ENCODE assay signal across 8 cellular contexts in the genomic region with DNA sequence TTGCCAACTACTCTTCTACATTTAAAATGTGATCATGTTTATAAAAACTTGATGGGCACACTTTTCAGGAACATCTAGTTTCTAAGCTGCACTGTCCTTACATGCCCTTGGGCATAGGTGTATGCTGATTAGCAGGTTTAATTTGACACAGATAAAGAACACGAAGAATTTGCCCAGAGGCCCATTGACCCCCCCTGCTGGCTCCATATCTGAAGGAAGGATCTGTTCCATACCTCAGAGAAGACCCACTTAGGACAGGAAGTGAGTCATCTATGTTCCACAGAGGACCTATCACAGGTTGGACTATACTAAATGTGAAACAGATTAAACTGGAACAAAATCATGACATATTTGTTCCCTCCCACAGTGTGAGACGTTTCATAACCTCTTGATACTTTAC.
A peak's percentile ranks its signal among the peaks of the same experiment; 100 is the strongest.
DNase-seq lines count a peak whose midpoint lies in the region; ATAC-seq and TF ChIP-seq lines count a peak whose summit lies in the region.

No MANE protein-coding gene starts in this region.

- H3K27ac ChIP-seq in colonic mucosa: no peak overlapping the region

- no peaks in the 10 kb centered on the region for H3K36me3 Mint-ChIP-seq in stimulated activated memory B cell treated with anti-CD40 and anti-IgM and Interleukin-4, amounts not matched to agents 10 μg/mL and 1 μg/mL and 100 μg/mL, for 72 hours

- peaks cover 7% of the 10 kb centered on the region for H3K4me1 Mint-ChIP-seq in stimulated activated memory B cell treated with anti-CD40 and anti-IgM and Interleukin-4, amounts not matched to agents 10 μg/mL and 1 μg/mL and 100 μg/mL, for 72 hours

- H3K27me3 Mint-ChIP-seq in stimulated activated memory B cell treated with anti-CD40 and anti-IgM and Interleukin-4, amounts not matched to agents 10 μg/mL and 1 μg/mL and 100 μg/mL, for 72 hours: no peaks in the 10 kb centered on the region

- H3K9ac ChIP-seq in colonic mucosa (ENCODE audit: low read depth in 2 of 2, low read length in 2 of 2): no peak overlapping the region

- H3K27me3 ChIP-seq in colonic mucosa: no peaks in the 10 kb centered on the region

- H3K4me3 ChIP-seq in colonic mucosa: no peak overlapping the region

- TF ChIP-seq CTCF in colonic mucosa (IDR thresholded peaks at IDR 0.05) (no peak), GM20000 (IDR thresholded peaks at IDR 0.05; ENCODE audit: extremely low read depth, missing control alignments) (no peak)

- no peaks in the 10 kb centered on the region for H3K4me1 ChIP-seq in colonic mucosa

- H3K27ac Mint-ChIP-seq in stimulated activated memory B cell treated with anti-CD40 and anti-IgM and Interleukin-4, amounts not matched to agents 10 μg/mL and 1 μg/mL and 100 μg/mL, for 72 hours: no peak overlapping the region

- peak; percentile 93 for DNase-seq in ELF-1 (ENCODE audit: low read depth, low spot score)
- peak; percentile 52 for DNase-seq in NCI-H2196 treated with DMSO at 0.1 percent for 48 hours (lab: John Stamatoyannopoulos, UW; ENCODE audit: unreplicated experiment)
- DNase-seq in activated T-cell treated with anti-CD3 and anti-CD28 coated beads for 24 hours (ENCODE audit: low read depth): peak; percentile 61
- peak; percentile 40 for DNase-seq in iPS-NIHi7 (ENCODE audit: extremely low spot score)
- DNase-seq in colonic mucosa: no peak
- DNase-seq in GM20000 (ENCODE audit: low spot score): no peak

- no peak overlapping the region for H3K4me3 Mint-ChIP-seq in stimulated activated memory B cell treated with anti-CD40 and anti-IgM and Interleukin-4, amounts not matched to agents 10 μg/mL and 1 μg/mL and 100 μg/mL, for 72 hours

- no peaks in the 10 kb centered on the region for H3K36me3 ChIP-seq in colonic mucosa

- intact Hi-C loops in colonic mucosa (cut with DNase I): no loop called here

- H3K9me3 Mint-ChIP-seq in stimulated activated memory B cell treated with anti-CD40 and anti-IgM and Interleukin-4, amounts not matched to agents 10 μg/mL and 1 μg/mL and 100 μg/mL, for 72 hours: no peaks in the 10 kb centered on the region

- H3K9me3 ChIP-seq in colonic mucosa: no peaks in the 10 kb centered on the region

- ATAC-seq in stimulated activated memory B cell treated with anti-CD40 and anti-IgM and Interleukin-4, amounts not matched to agents 10 μg/mL and 1 μg/mL and 100 μg/mL, for 72 hours: peak; percentile 88
- ATAC-seq in HG03039 (IDR thresholded peaks at IDR 0.05; ENCODE audit: unreplicated experiment): no peak

Comparison
In these comparisons a context has a peak if more than half of its experiments do, and no peak if none do; other contexts are left out.
1. DNase-seq: peak in ELF-1 (single experiment), NCI-H2196 treated with DMSO at 0.1 percent for 48 hours (single experiment), activated T-cell treated with anti-CD3 and anti-CD28 coated beads for 24 hours (single experiment) and iPS-NIHi7 (single experiment); none in colonic mucosa (single experiment) and GM20000 (single experiment).